Comparison of ENCODE assay signal across 10 cellular contexts in genomic region chr20:49446808-49447207, GRCh38. TPM values are rescaled to one million over a fixed set of nuclear protein-coding genes. Genes with fewer than 3 reads are reported as not detected.
DNase-seq lines count a peak whose midpoint lies in the region; ATAC-seq and TF ChIP-seq lines count a peak whose summit lies in the region.
"Had no signal": no experiment of that assay in that cellular context is flagged by ENCODE, and none has a peak within 500 bp of the region (broad histone marks: within the 10 kb centered on the region; RNA-seq: fewer than 3 reads in every experiment).

No MANE protein-coding gene starts in this region.

- H3K27ac ChIP-seq in GM23338 (ENCODE audit: low read depth) (no peak overlapping the region), prostate gland (peak overlapping the region; percentile 56 to 58)

- H3K4me2 ChIP-seq in GM23338 = peak overlapping the region; percentile 58; the same call in 1 of the 2 replicates

- WGBS in prostate gland = 14% methylated on average over 4 of the region's 5 CpGs

- H3F3A ChIP-seq in GM23338 (replicated peaks; ENCODE audit: low read depth) = no peaks in the 10 kb centered on the region

- H3K4me1 ChIP-seq in GM23338 (ENCODE audit: insufficient read depth) (peaks cover 21% of the 10 kb centered on the region), prostate gland (replicated peaks) (no peaks in the 10 kb centered on the region)

- CTCF ChIA-PET in activated CD4-positive, alpha-beta T cell treated with anti-CD3 and anti-CD28 coated beads for 36 hours (lab: Charles Lee) = interaction anchor here (0.6 kb wide), 1 partner anchor 440 kb away, joined by 3 read pairs; no protein-coding TSS in a partner anchor

- POLR2A ChIA-PET in activated CD4-positive, alpha-beta T cell treated with anti-CD3 and anti-CD28 coated beads for 36 hours (lab: Charles Lee) = no interaction called here

- H3K4me3 ChIP-seq in GM23338 = no peak overlapping the region
- no peak overlapping the region for H3K4me3 ChIP-seq in prostate gland

- intact Hi-C loops in prostate gland (cut with DNase I) = loop anchor here (5.0 kb wide), 1 partner anchor 35 kb away; the partner anchor contains the start of gene KCNB1
- intact Hi-C loops in activated CD4-positive, alpha-beta T cell treated with anti-CD3 and anti-CD28 coated beads for 36 hours (cut with DNase I, micrococcal nuclease) = no loop called here

- no peaks in the 10 kb centered on the region for H3K9me3 Mint-ChIP-seq in GM23338
- peaks cover 0 to 4% (median 0%) of the 10 kb centered on the region in 5 experiments for H3K9me3 Mint-ChIP-seq in brain
- no peaks in the 10 kb centered on the region for H3K9me3 Mint-ChIP-seq in activated CD4-positive, alpha-beta T cell treated with anti-CD3 and anti-CD28 coated beads for 36 hours (ENCODE audit: low read depth)
- H3K9me3 Mint-ChIP-seq in stimulated activated naive CD8-positive, alpha-beta T cell treated with anti-CD3 and anti-CD28 coated beads, Interleukin-15, amount 100 ng/mL, for 72 hours = no peaks in the 10 kb centered on the region
- H3K9me3 Mint-ChIP-seq: T-helper 2 cell treated with Interferon-gamma antibody and Interleukin-4, amounts not matched to agents 5 μg/mL and 100 μg/mL, for 36 hours had no signal

- H3K27ac Mint-ChIP-seq in GM23338 = no peak overlapping the region
- peak overlapping the region; percentile 13 to 76 (median 46) for H3K27ac Mint-ChIP-seq in brain
- H3K27ac Mint-ChIP-seq in activated CD4-positive, alpha-beta T cell treated with anti-CD3 and anti-CD28 coated beads for 36 hours = no peak overlapping the region
- no peak overlapping the region for H3K27ac Mint-ChIP-seq in stimulated activated naive CD8-positive, alpha-beta T cell treated with anti-CD3 and anti-CD28 coated beads, Interleukin-15, amount 100 ng/mL, for 72 hours
- H3K27ac Mint-ChIP-seq: T-helper 2 cell treated with Interferon-gamma antibody and Interleukin-4, amounts not matched to agents 5 μg/mL and 100 μg/mL, for 36 hours had no signal

- H3K27me3 Mint-ChIP-seq in GM23338 (ENCODE audit: insufficient read depth, low read depth, poor library complexity) (peaks cover 11% of the 10 kb centered on the region), brain (no peaks in the 10 kb centered on the region)
- peaks cover 32% of the 10 kb centered on the region for H3K27me3 Mint-ChIP-seq in activated CD4-positive, alpha-beta T cell treated with anti-CD3 and anti-CD28 coated beads for 36 hours
- H3K27me3 Mint-ChIP-seq in stimulated activated naive CD8-positive, alpha-beta T cell treated with anti-CD3 and anti-CD28 coated beads, Interleukin-15, amount 100 ng/mL, for 72 hours = peaks cover 61% of the 10 kb centered on the region

- H3K9me2 ChIP-seq in GM23338 (ENCODE audit: insufficient read depth) = no peaks in the 10 kb centered on the region

- H3K36me3 ChIP-seq in GM23338 (ENCODE audit: insufficient read depth) (no peaks in the 10 kb centered on the region), prostate gland (no peaks in the 10 kb centered on the region)

- H2AFZ ChIP-seq in GM23338 = 0 out of 2 replicates have a peak overlapping the region, but pooled peaks have one; percentile 63

- DNase-seq in GM23338 (ENCODE audit: low spot score) = peak; percentile 65
- peak; percentile 30 for DNase-seq in iPS DF 19.7 (ENCODE audit: low read depth, low spot score)
- DNase-seq in prostate gland (ENCODE audit: low spot score) = peak; percentile 11
- DNase-seq in activated CD4-positive, alpha-beta T cell treated with anti-CD3 and anti-CD28 coated beads for 36 hours = no peak
- no peak for DNase-seq in NCI-H1092 (lab: John Stamatoyannopoulos, UW)
- DNase-seq in stimulated activated naive CD8-positive, alpha-beta T cell treated with anti-CD3 and anti-CD28 coated beads, Interleukin-15, amount 100 ng/mL, for 72 hours = no peak
- no peak for DNase-seq in germinal center (ENCODE audit: low spot score)
- DNase-seq: NCI-H1436 treated with DMSO at 0.1 percent for 48 hours had no signal

- peaks cover 54% of the 10 kb centered on the region for H3K4me1 Mint-ChIP-seq in GM23338
- H3K4me1 Mint-ChIP-seq in brain = peaks cover 66% of the 10 kb centered on the region
- no peaks in the 10 kb centered on the region for H3K4me1 Mint-ChIP-seq in activated CD4-positive, alpha-beta T cell treated with anti-CD3 and anti-CD28 coated beads for 36 hours
- no peaks in the 10 kb centered on the region for H3K4me1 Mint-ChIP-seq in stimulated activated naive CD8-positive, alpha-beta T cell treated with anti-CD3 and anti-CD28 coated beads, Interleukin-15, amount 100 ng/mL, for 72 hours

- H3K4me3 Mint-ChIP-seq in GM23338 (no peak overlapping the region), brain (no peak overlapping the region)
- H3K4me3 Mint-ChIP-seq in activated CD4-positive, alpha-beta T cell treated with anti-CD3 and anti-CD28 coated beads for 36 hours = no peak overlapping the region
- no peak overlapping the region for H3K4me3 Mint-ChIP-seq in stimulated activated naive CD8-positive, alpha-beta T cell treated with anti-CD3 and anti-CD28 coated beads, Interleukin-15, amount 100 ng/mL, for 72 hours
- H3K4me3 Mint-ChIP-seq: T-helper 2 cell treated with Interferon-gamma antibody and Interleukin-4, amounts not matched to agents 5 μg/mL and 100 μg/mL, for 36 hours had no signal

- H4K20me1 ChIP-seq in GM23338 (replicated peaks; ENCODE audit: insufficient read depth) = no peaks in the 10 kb centered on the region; the same call in 1 of the 2 replicates

- peak in 1 of 2 experiments; percentile 45; a peak in 2 of 4 replicates for TF ChIP-seq CTCF in GM23338 (conservative IDR thresholded peaks at IDR 0.05; ENCODE audit: low read depth in 2 of 2)
- TF ChIP-seq CTCF in brain (conservative IDR thresholded peaks at IDR 0.05) = no peak
- TF ChIP-seq CTCF in prostate gland (IDR thresholded peaks at IDR 0.05) = peak in 2 of 4 experiments; percentile 15 to 36

- ATAC-seq in GM23338 = peak; percentile 66
- ATAC-seq in activated CD4-positive, alpha-beta T cell treated with anti-CD3 and anti-CD28 coated beads for 36 hours = no peak
- no peak for ATAC-seq in stimulated activated naive CD8-positive, alpha-beta T cell treated with anti-CD3 and anti-CD28 coated beads, Interleukin-15, amount 100 ng/mL, for 72 hours

- no peaks in the 10 kb centered on the region; the same call in 1 of the 3 replicates for H3K36me3 Mint-ChIP-seq in GM23338 (ENCODE audit: low read depth)
- peaks cover 4% of the 10 kb centered on the region for H3K36me3 Mint-ChIP-seq in brain
- no peaks in the 10 kb centered on the region for H3K36me3 Mint-ChIP-seq in activated CD4-positive, alpha-beta T cell treated with anti-CD3 and anti-CD28 coated beads for 36 hours (ENCODE audit: low read depth)

- H3K27me3 ChIP-seq in GM23338 (ENCODE audit: insufficient read depth) = no peaks in the 10 kb centered on the region
- no peaks in the 10 kb centered on the region for H3K27me3 ChIP-seq in prostate gland (replicated peaks; ENCODE audit: insufficient read depth)

- TF ChIP-seq POLR2A in prostate gland (IDR thresholded peaks at IDR 0.05) = no peak

- H3K79me2 ChIP-seq in GM23338 (replicated peaks; ENCODE audit: insufficient read depth) = no peaks in the 10 kb centered on the region

- H3K9me3 ChIP-seq in prostate gland = no peaks in the 10 kb centered on the region

TF ChIP-seq in GM23338, 12 proteins besides CTCF, POLR2A, EP300 and RAD21 (continues in another document):
- TF ChIP-seq EZH2 (IDR thresholded peaks at IDR 0.05; ENCODE audit: low read depth, unreplicated experiment) = no peak

RNA-seq across cellular contexts. Expression of gene KCNB1, which starts 35.7 kb away (rescaled TPM):
- total RNA-seq in GM23338 (2014; rRNA removed; shearing (Covaris generic)) = 0.28 and 0.50 TPM in 2 replicates
- polyA plus RNA-seq in GM23338 (2016; fragmentation: Nextera tagmentation; extraction: Ambion mirVana) (0.29 and 0.42 TPM in 2 replicates), brain (ENCODE audit: insufficient read depth, low read depth, low replicate concordance) (8.4 TPM)
- total RNA-seq in prostate gland = 10 to 100 TPM in 1 of 2 donors, 1 to 10 TPM in 1; 2.8 to 16.1 TPM
- total RNA-seq in activated CD4-positive, alpha-beta T cell treated with anti-CD3 and anti-CD28 coated beads for 36 hours = not detected

Comparison
In these comparisons a context has a peak if more than half of its experiments do, and no peak if none do; other contexts are left out.
1. DNase-seq: peak in GM23338 (single experiment), iPS DF 19.7 (single experiment) and prostate gland (single experiment); none in activated CD4-positive, alpha-beta T cell treated with anti-CD3 and anti-CD28 coated beads for 36 hours (single experiment), NCI-H1092 (single experiment), stimulated activated naive CD8-positive, alpha-beta T cell treated with anti-CD3 and anti-CD28 coated beads, Interleukin-15, amount 100 ng/mL, for 72 hours (0 of 2) and germinal center (single experiment).
2. H3K27ac Mint-ChIP-seq: peak in brain (5 of 5); none in GM23338 (single experiment), activated CD4-positive, alpha-beta T cell treated with anti-CD3 and anti-CD28 coated beads for 36 hours (single experiment) and stimulated activated naive CD8-positive, alpha-beta T cell treated with anti-CD3 and anti-CD28 coated beads, Interleukin-15, amount 100 ng/mL, for 72 hours (0 of 2).